25 cellular contexts compared by ENCODE assay signal in the genomic region with DNA sequence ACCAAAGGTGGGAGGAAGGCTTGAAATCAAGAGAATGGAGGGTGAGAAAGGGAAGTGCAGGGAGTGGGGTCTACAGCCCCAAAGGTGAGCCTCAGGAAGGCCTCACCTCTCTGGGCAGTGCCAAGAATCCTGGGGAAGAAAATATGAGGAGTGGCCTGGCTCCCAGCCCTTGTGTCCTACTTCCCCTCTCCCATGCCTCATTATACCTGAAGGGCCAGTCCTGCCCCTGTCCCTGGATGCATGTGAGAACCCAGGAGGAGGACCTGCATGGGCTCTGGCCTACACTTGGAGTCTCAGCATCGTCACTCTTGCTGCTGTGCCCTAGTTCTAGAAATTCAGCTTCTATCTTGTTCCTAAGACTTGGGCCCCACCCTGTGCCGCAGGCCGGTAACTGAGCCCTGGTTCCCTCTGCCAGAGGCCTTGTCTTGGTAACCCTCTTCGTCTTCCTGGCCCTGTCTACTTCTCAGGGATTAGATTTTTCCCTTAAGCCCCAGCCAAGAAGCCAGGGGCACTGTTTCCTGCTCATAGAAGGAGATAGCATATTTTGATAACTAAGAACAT. TPM values are rescaled to one million over a fixed set of nuclear protein-coding genes. Genes with fewer than 3 reads are reported as not detected.
A peak's percentile ranks its signal among the peaks of the same experiment; 100 is the strongest.
DNase-seq lines count a peak whose midpoint lies in the region; ATAC-seq lines count a peak whose summit lies in the region.
"Had no signal": no experiment of that assay in that cellular context is flagged by ENCODE, and none has a peak within 500 bp of the region (broad histone marks: within the 10 kb centered on the region; RNA-seq: fewer than 3 reads in every experiment).

No MANE protein-coding gene starts in this region.

- ATAC-seq in activated CD8-positive, alpha-beta memory T cell treated with anti-CD3 and anti-CD28 coated beads, Interleukin-2, amount 10 ng/mL, durations not matched to agents 7 days and 5 days, result no peak
- ATAC-seq in left ventricle myocardium superior (peak; percentile 23), GM18519 (IDR thresholded peaks at IDR 0.05; ENCODE audit: low FRiP score, unreplicated experiment) (no peak)
- no peak for ATAC-seq in stimulated activated effector memory CD8-positive, alpha-beta T cell treated with anti-CD3 and anti-CD28 coated beads, Interleukin-12 subunit alpha, Interleukin-12 subunit beta, amount 100 ng/mL, for 72 hours
- ATAC-seq: A549, T-helper 17 cell had no signal

- no peak overlapping the region for H2BK5ac ChIP-seq in neuronal stem cell (ENCODE audit: low read length)
- H2BK5ac ChIP-seq in trophoblast cell (ENCODE audit: low read depth, low read length, poor library complexity), result no peak overlapping the region

- H3K9ac ChIP-seq in neuronal stem cell (ENCODE audit: low read depth, low read length, poor library complexity) (no peak overlapping the region), trophoblast cell (ENCODE audit: low read length) (no peak overlapping the region)

- H3K4ac ChIP-seq in neuronal stem cell (ENCODE audit: low read length), result no peak overlapping the region
- no peak overlapping the region for H3K4ac ChIP-seq in trophoblast cell (ENCODE audit: low read depth, low read length)

- peaks cover 9% of the 10 kb centered on the region for H3K4me1 Mint-ChIP-seq in activated CD8-positive, alpha-beta memory T cell treated with anti-CD3 and anti-CD28 coated beads, Interleukin-2, amount 10 ng/mL, durations not matched to agents 7 days and 5 days
- no peaks in the 10 kb centered on the region for H3K4me1 Mint-ChIP-seq in stimulated activated effector memory CD8-positive, alpha-beta T cell treated with anti-CD3 and anti-CD28 coated beads, Interleukin-12 subunit alpha, Interleukin-12 subunit beta, amount 100 ng/mL, for 72 hours
- H3K4me1 Mint-ChIP-seq: activated B cell treated with CpG ODN at 0.5 μM for 24 hours had no signal

- H2BK12ac ChIP-seq in neuronal stem cell (ENCODE audit: low read length) (no peak overlapping the region), trophoblast cell (ENCODE audit: low read length) (no peak overlapping the region)

- H3K27ac ChIP-seq in neuronal stem cell (replicated peaks; ENCODE audit: low read length), result no peak overlapping the region
- no peak overlapping the region for H3K27ac ChIP-seq in trophoblast cell (ENCODE audit: low read depth, low read length)
- H3K27ac ChIP-seq: A549, PC-9, SJSA1, suprapubic skin had no signal

- H3K36me3 Mint-ChIP-seq in activated CD8-positive, alpha-beta memory T cell treated with anti-CD3 and anti-CD28 coated beads, Interleukin-2, amount 10 ng/mL, durations not matched to agents 7 days and 5 days, result peaks cover 2% of the 10 kb centered on the region
- no peaks in the 10 kb centered on the region for H3K36me3 Mint-ChIP-seq in stimulated activated effector memory CD8-positive, alpha-beta T cell treated with anti-CD3 and anti-CD28 coated beads, Interleukin-12 subunit alpha, Interleukin-12 subunit beta, amount 100 ng/mL, for 72 hours

- no CpG with 5 or more reads among the region's 4 CpGs for WGBS in neuronal stem cell (ENCODE audit: extremely low coverage in 2 of 2, insufficient read length in 2 of 2, insufficient replicate concordance in 1 of 2), 2 donors
- WGBS in trophoblast cell (ENCODE audit: extremely low coverage, insufficient coverage, insufficient read length), result no CpG with 5 or more reads among the region's 4 CpGs

- H4K12ac ChIP-seq in trophoblast cell (ENCODE audit: low read depth, low read length), result no peak overlapping the region

- H3K36me3 ChIP-seq in neuronal stem cell (replicated peaks in 1 of 2; ENCODE audit: control insufficient read depth in 2 of 2, insufficient read depth in 2 of 2, low read length in 2 of 2) (no peaks in the 10 kb centered on the region), trophoblast cell (ENCODE audit: control insufficient read depth in 1 of 2, insufficient read depth in 2 of 2, low read length in 2 of 2) (no peaks in the 10 kb centered on the region)
- H3K36me3 ChIP-seq: SJSA1, suprapubic skin had no signal

- H3K4me3 ChIP-seq in neuronal stem cell (ENCODE audit: low read length in 2 of 2) (no peak overlapping the region), trophoblast cell (ENCODE audit: low read depth, low read length) (no peak overlapping the region)
- H3K4me3 ChIP-seq: A549, GM12878, PC-9, SJSA1, skin epidermis, suprapubic skin had no signal

- H3K27me3 ChIP-seq in neuronal stem cell (ENCODE audit: control insufficient read depth in 3 of 3, insufficient read depth in 3 of 3, low read depth in 1 of 3, low read length in 3 of 3) (peaks cover 0 to 21% (median 0%) of the 10 kb centered on the region in 3 experiments), trophoblast cell (ENCODE audit: insufficient read depth, low read length) (no peaks in the 10 kb centered on the region)
- H3K27me3 ChIP-seq: suprapubic skin had no signal

- H2BK15ac ChIP-seq in neuronal stem cell (ENCODE audit: low read length), result no peak overlapping the region

- no peaks in the 10 kb centered on the region for H3K9me3 Mint-ChIP-seq in activated CD8-positive, alpha-beta memory T cell treated with anti-CD3 and anti-CD28 coated beads, Interleukin-2, amount 10 ng/mL, durations not matched to agents 7 days and 5 days (ENCODE audit: low read depth)
- H3K9me3 Mint-ChIP-seq in stimulated activated effector memory CD8-positive, alpha-beta T cell treated with anti-CD3 and anti-CD28 coated beads, Interleukin-12 subunit alpha, Interleukin-12 subunit beta, amount 100 ng/mL, for 72 hours, result no peaks in the 10 kb centered on the region
- H3K9me3 Mint-ChIP-seq: activated B cell treated with CpG ODN at 0.5 μM for 24 hours, endodermal cell had no signal

- H2AK5ac ChIP-seq in neuronal stem cell (ENCODE audit: low read depth, low read length) (peak overlapping the region; percentile 13), trophoblast cell (ENCODE audit: low read length) (no peak overlapping the region)

- H4K8ac ChIP-seq in neuronal stem cell (ENCODE audit: low read depth, low read length) (no peak overlapping the region), trophoblast cell (ENCODE audit: low read depth, low read length) (no peak overlapping the region)

- no peak overlapping the region for H4K91ac ChIP-seq in neuronal stem cell (ENCODE audit: low read depth, low read length, poor library complexity)
- no peak overlapping the region for H4K91ac ChIP-seq in trophoblast cell (ENCODE audit: low read depth, low read length)

- intact Hi-C loops in left ventricle myocardium superior (cut with micrococcal nuclease), result no loop called here

- H3K18ac ChIP-seq in neuronal stem cell (ENCODE audit: low read length) (peak overlapping the region; percentile 42), trophoblast cell (ENCODE audit: low read length) (no peak overlapping the region)

- H2AFZ ChIP-seq in neuronal stem cell (ENCODE audit: low read length) (no peak overlapping the region), trophoblast cell (ENCODE audit: insufficient read depth, low read length, poor library complexity) (no peak overlapping the region)
- H2AFZ ChIP-seq: PC-9 had no signal

- H3K79me2 ChIP-seq in trophoblast cell (ENCODE audit: control insufficient read depth, insufficient read depth, low read length, poor library complexity), result no peaks in the 10 kb centered on the region

- CTCF ChIA-PET in activated CD8-positive, alpha-beta memory T cell treated with anti-CD3 and anti-CD28 coated beads, Interleukin-2, amount 10 ng/mL, durations not matched to agents 7 days and 5 days (lab: Charles Lee), result no interaction called here

- H3K27ac Mint-ChIP-seq in activated CD8-positive, alpha-beta memory T cell treated with anti-CD3 and anti-CD28 coated beads, Interleukin-2, amount 10 ng/mL, durations not matched to agents 7 days and 5 days, result no peak overlapping the region
- H3K27ac Mint-ChIP-seq in stimulated activated effector memory CD8-positive, alpha-beta T cell treated with anti-CD3 and anti-CD28 coated beads, Interleukin-12 subunit alpha, Interleukin-12 subunit beta, amount 100 ng/mL, for 72 hours, result no peak overlapping the region
- H3K27ac Mint-ChIP-seq: activated B cell treated with CpG ODN at 0.5 μM for 24 hours, endodermal cell, T-helper 17 cell had no signal

- peaks cover 14% of the 10 kb centered on the region for H3K27me3 Mint-ChIP-seq in activated CD8-positive, alpha-beta memory T cell treated with anti-CD3 and anti-CD28 coated beads, Interleukin-2, amount 10 ng/mL, durations not matched to agents 7 days and 5 days

- H3K9me3 ChIP-seq in neuronal stem cell (replicated peaks in 1 of 2; ENCODE audit: control insufficient read depth in 2 of 2, insufficient read depth in 1 of 2, low read depth in 1 of 2, low read length in 2 of 2) (no peaks in the 10 kb centered on the region), trophoblast cell (ENCODE audit: insufficient read depth, low read depth, low read length) (no peaks in the 10 kb centered on the region)
- H3K9me3 ChIP-seq: A549, SJSA1, suprapubic skin had no signal

- peak; percentile 20 for DNase-seq in activated CD8-positive, alpha-beta memory T cell treated with anti-CD3 and anti-CD28 coated beads, Interleukin-2, amount 50 U/mL, for 48 hours
- DNase-seq in activated CD8-positive, alpha-beta memory T cell treated with anti-CD3 and anti-CD28 coated beads, Interleukin-2, amount 10 ng/mL, durations not matched to agents 7 days and 5 days, result no peak
- DNase-seq in left ventricle myocardium superior (no peak), neuronal stem cell (ENCODE audit: low spot score) (no peak), NCI-H187 (lab: John Stamatoyannopoulos, UW) (no peak), trophoblast cell (no peak)
- no peak for DNase-seq in stimulated activated effector memory CD8-positive, alpha-beta T cell treated with anti-CD3 and anti-CD28 coated beads, Interleukin-12 subunit alpha, Interleukin-12 subunit beta, amount 100 ng/mL, for 72 hours (ENCODE audit: low spot score in 2 of 2)
- DNase-seq: activated B cell treated with CpG ODN at 0.5 μM for 24 hours; C1 segment of cervical spinal cord; cerebellar nuclear complex; endodermal cell; GF-D8; Kasumi-1; NCI-H1105 treated with DMSO at 0.1 percent for 48 hours; PC-9; stimulated activated CD8-positive, alpha-beta memory T cell treated with anti-CD3 and anti-CD28 coated beads, Interleukin-4, amount 100 ng/mL, for 48 hours; T-helper 17 cell had no signal

- H3K14ac ChIP-seq in neuronal stem cell (ENCODE audit: low read length), result no peak overlapping the region
- no peak overlapping the region for H3K14ac ChIP-seq in trophoblast cell (ENCODE audit: low read length)

- H3K79me1 ChIP-seq in neuronal stem cell (ENCODE audit: low read depth, low read length) (no peaks in the 10 kb centered on the region), trophoblast cell (ENCODE audit: low read length) (no peaks in the 10 kb centered on the region)

- H2BK120ac ChIP-seq in neuronal stem cell (ENCODE audit: low read depth, low read length), result no peak overlapping the region
- no peak overlapping the region for H2BK120ac ChIP-seq in trophoblast cell (ENCODE audit: insufficient read depth, low read length, poor library complexity)

- H3K4me1 ChIP-seq in neuronal stem cell (ENCODE audit: control insufficient read depth in 2 of 2, insufficient read depth in 1 of 2, low read depth in 1 of 2, low read length in 2 of 2) (peaks cover 8 to 18% of the 10 kb centered on the region in 2 donors), trophoblast cell (ENCODE audit: control insufficient read depth in 1 of 2, insufficient read depth in 2 of 2, low read length in 2 of 2) (no peaks in the 10 kb centered on the region)
- H3K4me1 ChIP-seq: A549, SJSA1 had no signal

- H3K4me2 ChIP-seq in neuronal stem cell (ENCODE audit: insufficient read depth, low read length, poor library complexity, severe bottlenecking) (no peak overlapping the region), trophoblast cell (ENCODE audit: low read length) (no peak overlapping the region)
- H3K4me2 ChIP-seq: A549, PC-9 had no signal

- H3K23ac ChIP-seq in neuronal stem cell (ENCODE audit: low read depth, low read length, poor library complexity) (no peak overlapping the region), trophoblast cell (ENCODE audit: low read length) (no peak overlapping the region)

- H3K4me3 Mint-ChIP-seq in activated CD8-positive, alpha-beta memory T cell treated with anti-CD3 and anti-CD28 coated beads, Interleukin-2, amount 10 ng/mL, durations not matched to agents 7 days and 5 days, result no peak overlapping the region
- no peak overlapping the region for H3K4me3 Mint-ChIP-seq in stimulated activated effector memory CD8-positive, alpha-beta T cell treated with anti-CD3 and anti-CD28 coated beads, Interleukin-12 subunit alpha, Interleukin-12 subunit beta, amount 100 ng/mL, for 72 hours
- H3K4me3 Mint-ChIP-seq: activated B cell treated with CpG ODN at 0.5 μM for 24 hours, endodermal cell, T-helper 17 cell had no signal

RNA-seq across cellular contexts. Expression of gene MYH7, which starts 10.9 kb away (rescaled TPM):
- under 1 TPM; 0.09 to 0.16 TPM for total RNA-seq in activated CD8-positive, alpha-beta memory T cell treated with anti-CD3 and anti-CD28 coated beads, Interleukin-2, amount 10 ng/mL, durations not matched to agents 7 days and 5 days
- 12,717 TPM for total RNA-seq in left ventricle myocardium superior
- polyA plus RNA-seq in neuronal stem cell (2013, experiment 1 of 2), result 0.20 TPM
- polyA plus RNA-seq in neuronal stem cell (2013, experiment 2 of 2), result 0.19 TPM
- polyA plus RNA-seq in trophoblast cell (2013), result not detected in 2 replicates
- total RNA-seq: activated B cell treated with CpG ODN at 0.5 μM for 24 hours; activated CD8-positive, alpha-beta memory T cell treated with anti-CD3 and anti-CD28 coated beads for 36 hours; omental fat pad; PC-9; SJSA1; suprapubic skin; T-helper 17 cell had no signal
- polyA plus RNA-seq: A549 had no signal

RNA-seq across cellular contexts. Expression of gene NGDN, which starts 23.1 kb away (rescaled TPM):
- 10 to 100 TPM; 42.7 to 53.0 TPM for total RNA-seq in activated CD8-positive, alpha-beta memory T cell treated with anti-CD3 and anti-CD28 coated beads, Interleukin-2, amount 10 ng/mL, durations not matched to agents 7 days and 5 days
- total RNA-seq in left ventricle myocardium superior, result 18.6 TPM
- 75.8 TPM for polyA plus RNA-seq in neuronal stem cell (2013, experiment 1 of 2)
- polyA plus RNA-seq in neuronal stem cell (2013, experiment 2 of 2), result 73.0 TPM
- polyA plus RNA-seq in trophoblast cell (2013), result 67.2 and 67.4 TPM in 2 replicates

RNA-seq across cellular contexts. Expression of gene MYH6, which starts 38.3 kb away (rescaled TPM):
- total RNA-seq in activated CD8-positive, alpha-beta memory T cell treated with anti-CD3 and anti-CD28 coated beads, Interleukin-2, amount 10 ng/mL, durations not matched to agents 7 days and 5 days, result 1 to 10 TPM in 1 of 2 experiments, under 1 TPM in 1; 0.23 to 1.0 TPM
- 4,258 TPM for total RNA-seq in left ventricle myocardium superior
- 0.03 TPM for polyA plus RNA-seq in neuronal stem cell (2013, experiment 1 of 2)
- 0.04 TPM for polyA plus RNA-seq in neuronal stem cell (2013, experiment 2 of 2)
- 0.05 and 0.06 TPM in 2 replicates for polyA plus RNA-seq in trophoblast cell (2013)
- total RNA-seq: activated B cell treated with CpG ODN at 0.5 μM for 24 hours; activated CD8-positive, alpha-beta memory T cell treated with anti-CD3 and anti-CD28 coated beads for 36 hours; endodermal cell; GM12878; omental fat pad; PC-9; SJSA1; suprapubic skin; T-helper 17 cell had no signal
- polyA plus RNA-seq: A549 had no signal

Comparison
In these comparisons a context has a peak if more than half of its experiments do, and no peak if none do; other contexts are left out.
1. RNA of gene MYH7, which starts 10.9 kb away (total RNA-seq): 12,717 TPM in left ventricle myocardium superior (single experiment); 0.09 to 0.16 TPM in activated CD8-positive, alpha-beta memory T cell treated with anti-CD3 and anti-CD28 coated beads, Interleukin-2, amount 10 ng/mL, durations not matched to agents 7 days and 5 days; every median in the first group is over 1,000 times any median in the second.
2. RNA of gene MYH6, which starts 38.3 kb away (total RNA-seq): 4,258 TPM in left ventricle myocardium superior (single experiment); 0.23 to 1.0 TPM in activated CD8-positive, alpha-beta memory T cell treated with anti-CD3 and anti-CD28 coated beads, Interleukin-2, amount 10 ng/mL, durations not matched to agents 7 days and 5 days; every median in the first group is over 1,000 times any median in the second.